Comparison of ENCODE assay signal across 8 cellular contexts in genomic region chr1:32871364-32872188, GRCh38. TPM values are rescaled to one million over a fixed set of nuclear protein-coding genes. Genes with fewer than 3 reads are reported as not detected.
A peak's percentile ranks its signal among the peaks of the same experiment; 100 is the strongest.
DNase-seq lines count a peak whose midpoint lies in the region; ATAC-seq and TF ChIP-seq lines count a peak whose summit lies in the region.

No MANE protein-coding gene starts in this region.

- no peaks in the 10 kb centered on the region for H3K9me3 Mint-ChIP-seq in T-helper 2 cell treated with Interferon-gamma antibody and Interleukin-4, amounts not matched to agents 5 μg/mL and 100 μg/mL, for 36 hours
- no peaks in the 10 kb centered on the region for H3K9me3 Mint-ChIP-seq in activated naive CD8-positive, alpha-beta T cell treated with anti-CD3 and anti-CD28 coated beads, Interleukin-2, amount 10 ng/mL, durations not matched to agents 7 days and 5 days

- H3K36me3 Mint-ChIP-seq in T-helper 2 cell treated with Interferon-gamma antibody and Interleukin-4, amounts not matched to agents 5 μg/mL and 100 μg/mL, for 36 hours (ENCODE audit: low read depth): peaks cover 5% of the 10 kb centered on the region
- H3K36me3 Mint-ChIP-seq in activated naive CD8-positive, alpha-beta T cell treated with anti-CD3 and anti-CD28 coated beads, Interleukin-2, amount 10 ng/mL, durations not matched to agents 7 days and 5 days: peaks cover 3% of the 10 kb centered on the region

- 39 to 56% (median 50%) methylated on average over 13 of the region's 13 CpGs for WGBS in stomach, 5 donors

- no peak for TF ChIP-seq EP300 in stomach (IDR thresholded peaks at IDR 0.05)

- TF ChIP-seq CTCF in stomach (IDR thresholded peaks at IDR 0.05): no peak

- no peak overlapping the region for H3K27ac Mint-ChIP-seq in T-helper 2 cell treated with Interferon-gamma antibody and Interleukin-4, amounts not matched to agents 5 μg/mL and 100 μg/mL, for 36 hours
- H3K27ac Mint-ChIP-seq in activated naive CD8-positive, alpha-beta T cell treated with anti-CD3 and anti-CD28 coated beads, Interleukin-2, amount 10 ng/mL, durations not matched to agents 7 days and 5 days: no peak overlapping the region

- H3K4me1 Mint-ChIP-seq in T-helper 2 cell treated with Interferon-gamma antibody and Interleukin-4, amounts not matched to agents 5 μg/mL and 100 μg/mL, for 36 hours (ENCODE audit: low read depth): peaks cover 12% of the 10 kb centered on the region
- peaks cover 6% of the 10 kb centered on the region for H3K4me1 Mint-ChIP-seq in activated naive CD8-positive, alpha-beta T cell treated with anti-CD3 and anti-CD28 coated beads, Interleukin-2, amount 10 ng/mL, durations not matched to agents 7 days and 5 days

- peak overlapping the region; percentile 37 for H3K4me3 Mint-ChIP-seq in T-helper 2 cell treated with Interferon-gamma antibody and Interleukin-4, amounts not matched to agents 5 μg/mL and 100 μg/mL, for 36 hours
- H3K4me3 Mint-ChIP-seq in activated naive CD8-positive, alpha-beta T cell treated with anti-CD3 and anti-CD28 coated beads, Interleukin-2, amount 10 ng/mL, durations not matched to agents 7 days and 5 days: peak overlapping the region; percentile 56

- peaks cover 7 to 34% (median 27%) of the 10 kb centered on the region in 4 donors for H3K4me1 ChIP-seq in stomach

- POLR2A ChIA-PET in activated naive CD8-positive, alpha-beta T cell treated with anti-CD3 and anti-CD28 coated beads, Interleukin-2, amount 10 ng/mL, durations not matched to agents 7 days and 5 days (lab: Charles Lee): interaction anchor here (0.7 to 1.0 kb wide), 3 partner anchors 9 to 255 kb away, joined by 3 to 4 read pairs (median 3); no protein-coding TSS in a partner anchor

- intact Hi-C loops in stomach (cut with DNase I; ENCODE audit: low total_unique reads): no loop called here

- peak overlapping the region; percentile 50 to 55 (median 54) for H3K4me3 ChIP-seq in stomach

- peaks cover 44% of the 10 kb centered on the region for H3K27me3 Mint-ChIP-seq in T-helper 2 cell treated with Interferon-gamma antibody and Interleukin-4, amounts not matched to agents 5 μg/mL and 100 μg/mL, for 36 hours (ENCODE audit: low read depth)
- peaks cover 51% of the 10 kb centered on the region for H3K27me3 Mint-ChIP-seq in activated naive CD8-positive, alpha-beta T cell treated with anti-CD3 and anti-CD28 coated beads, Interleukin-2, amount 10 ng/mL, durations not matched to agents 7 days and 5 days

- DNase-seq in T-helper 2 cell treated with Interferon-gamma antibody and Interleukin-4, amounts not matched to agents 5 μg/mL and 100 μg/mL, for 36 hours (ENCODE audit: low spot score): no peak
- DNase-seq in T-helper 2 cell: no peak
- DNase-seq in activated naive CD8-positive, alpha-beta T cell treated with anti-CD3 and anti-CD28 coated beads, Interleukin-2, amount 10 ng/mL, durations not matched to agents 7 days and 5 days: no peak
- DNase-seq in islet precursor cell: peak; percentile 61
- DNase-seq in stomach: no peak
- no peak for DNase-seq in activated CD4-positive, alpha-beta T cell treated with anti-CD3 and anti-CD28 coated beads for 4 hours
- DNase-seq in superior temporal gyrus (ENCODE audit: extremely low spot score): no peak

- ATAC-seq in activated naive CD8-positive, alpha-beta T cell treated with anti-CD3 and anti-CD28 coated beads, Interleukin-2, amount 10 ng/mL, durations not matched to agents 7 days and 5 days (ENCODE audit: low read depth): no peak
- no peak for ATAC-seq in GM19324 (IDR thresholded peaks at IDR 0.05; ENCODE audit: low FRiP score, unreplicated experiment)

- H3K27me3 ChIP-seq in stomach: peaks cover 0 to 39% (median 28%) of the 10 kb centered on the region in 3 donors

- no peak for TF ChIP-seq POLR2A in stomach (IDR thresholded peaks at IDR 0.05)

- peaks cover 0 to 15% (median 1%) of the 10 kb centered on the region in 4 donors for H3K36me3 ChIP-seq in stomach

- H3K27ac ChIP-seq in stomach: peak overlapping the region in 1 of 5 donors; percentile 62

- no peaks in the 10 kb centered on the region for H3K9me3 ChIP-seq in stomach

RNA-seq across cellular contexts. Expression of gene FNDC5, which starts 0.9 kb away (rescaled TPM):
- total RNA-seq in activated naive CD8-positive, alpha-beta T cell treated with anti-CD3 and anti-CD28 coated beads, Interleukin-2, amount 10 ng/mL, durations not matched to agents 7 days and 5 days: not detected
- total RNA-seq in stomach: 10 to 100 TPM in 2 of 5 donors, 1 to 10 TPM in 1, under 1 TPM in 1, not detected in 1; 0.89 to 21.0 (median 6.9) TPM
- polyA plus RNA-seq in stomach: 1 to 10 TPM; 2.0 to 9.9 (median 6.7) TPM

RNA-seq across cellular contexts. Expression of gene HPCA, which starts 14.7 kb away (rescaled TPM):
- under 1 TPM in 1 of 2 experiments, not detected in 1; 0.40 TPM for total RNA-seq in activated naive CD8-positive, alpha-beta T cell treated with anti-CD3 and anti-CD28 coated beads, Interleukin-2, amount 10 ng/mL, durations not matched to agents 7 days and 5 days
- 1 to 10 TPM in 1 of 5 donors, not detected in 4; 4.9 TPM for total RNA-seq in stomach
- under 1 TPM in 2 of 3 donors, not detected in 1; 0.30 to 0.75 TPM for polyA plus RNA-seq in stomach

RNA-seq across cellular contexts. Expression of gene TMEM54, which starts 29.6 kb away (rescaled TPM):
- not detected for total RNA-seq in activated naive CD8-positive, alpha-beta T cell treated with anti-CD3 and anti-CD28 coated beads, Interleukin-2, amount 10 ng/mL, durations not matched to agents 7 days and 5 days
- total RNA-seq in stomach: 100 to 1,000 TPM in 3 of 5 donors, 10 to 100 TPM in 2; 34.9 to 408 (median 195) TPM
- 100 to 1,000 TPM; 104 to 249 (median 122) TPM for polyA plus RNA-seq in stomach

RNA-seq across cellular contexts. Expression of gene S100PBP, which starts 54.1 kb away (rescaled TPM):
- total RNA-seq in activated naive CD8-positive, alpha-beta T cell treated with anti-CD3 and anti-CD28 coated beads, Interleukin-2, amount 10 ng/mL, durations not matched to agents 7 days and 5 days: 10 to 100 TPM; 75.8 to 78.5 TPM
- 100 to 1,000 TPM in 1 of 5 donors, 10 to 100 TPM in 3, 1 to 10 TPM in 1; 2.9 to 253 (median 40.6) TPM for total RNA-seq in stomach
- polyA plus RNA-seq in stomach: 1 to 10 TPM; 5.7 to 9.3 (median 6.7) TPM

RNA-seq across cellular contexts. Expression of gene YARS1, which starts 54.4 kb away (rescaled TPM):
- 100 to 1,000 TPM; 180 to 181 TPM for total RNA-seq in activated naive CD8-positive, alpha-beta T cell treated with anti-CD3 and anti-CD28 coated beads, Interleukin-2, amount 10 ng/mL, durations not matched to agents 7 days and 5 days
- total RNA-seq in stomach: 10 to 100 TPM; 26.9 to 99.1 (median 64.4) TPM
- polyA plus RNA-seq in stomach: 10 to 100 TPM; 44.5 to 53.0 (median 47.8) TPM

Comparison
In these comparisons a context has a peak if more than half of its experiments do, and no peak if none do; other contexts are left out.
1. RNA of gene TMEM54, which starts 29.6 kb away (total RNA-seq): 34.9 to 408 TPM in stomach; not detected in activated naive CD8-positive, alpha-beta T cell treated with anti-CD3 and anti-CD28 coated beads, Interleukin-2, amount 10 ng/mL, durations not matched to agents 7 days and 5 days; every median in the first group is over 10 times any median in the second.